In genomic region chr15:65833501-65834220, GRCh38 we compare ENCODE assay signal across 8 cellular contexts. TPM values are rescaled to one million over a fixed set of nuclear protein-coding genes. Genes with fewer than 3 reads are reported as not detected.
A peak's percentile ranks its signal among the peaks of the same experiment; 100 is the strongest.
DNase-seq lines count a peak whose midpoint lies in the region; ATAC-seq and TF ChIP-seq lines count a peak whose summit lies in the region.

No MANE protein-coding gene starts in this region.

- H3K4me1 Mint-ChIP-seq in CD4-positive, alpha-beta T cell (ENCODE audit: low read depth), result peaks cover 50% of the 10 kb centered on the region
- H3K4me1 Mint-ChIP-seq in activated T-helper 1 cell treated with anti-CD3 and anti-CD28 coated beads, Interleukin-12 subunit alpha, Interleukin-12 subunit beta, Interleukin-2, Interleukin-4 antibody, amounts not matched to agents 30 ng/mL and 10 ng/mL and 1 ng/mL, durations not matched to agents 14 hours and 24 hours and 36 hours (ENCODE audit: low read depth), result peaks cover 45% of the 10 kb centered on the region

- peak overlapping the region; percentile 11 for H3K4me3 ChIP-seq in iPS-18a (ENCODE audit: low read length)

- H3K27ac ChIP-seq in CD4-positive, alpha-beta T cell (ENCODE audit: low read depth, low read length), result peak overlapping the region; percentile 71
- H3K27ac ChIP-seq in iPS-18a (ENCODE audit: low read length), result peak overlapping the region; percentile 68

- no peaks in the 10 kb centered on the region for H3K27me3 ChIP-seq in CD4-positive, alpha-beta T cell (ENCODE audit: control insufficient read depth, insufficient read depth, low read length)
- no peaks in the 10 kb centered on the region for H3K27me3 ChIP-seq in iPS-18a (ENCODE audit: control insufficient read depth, insufficient read depth, low read length)

- no peak for ATAC-seq in CD4-positive, alpha-beta T cell (ENCODE audit: poor library complexity)
- ATAC-seq in HG02870 (IDR thresholded peaks at IDR 0.05; ENCODE audit: unreplicated experiment), result no peak

- no peaks in the 10 kb centered on the region for H3K27me3 Mint-ChIP-seq in CD4-positive, alpha-beta T cell
- no peaks in the 10 kb centered on the region for H3K27me3 Mint-ChIP-seq in activated T-helper 1 cell treated with anti-CD3 and anti-CD28 coated beads, Interleukin-12 subunit alpha, Interleukin-12 subunit beta, Interleukin-2, Interleukin-4 antibody, amounts not matched to agents 30 ng/mL and 10 ng/mL and 1 ng/mL, durations not matched to agents 14 hours and 24 hours and 36 hours (ENCODE audit: insufficient read depth)

- POLR2A ChIA-PET in CD4-positive, alpha-beta T cell (lab: Charles Lee), result interaction anchor here (0.7 to 4.7 kb wide), 15 partner anchors 9 to 529 kb away, joined by 3 to 60 read pairs (median 5); partner anchors contain the start of genes DENND4A, RAB11A and RNU5B-1

- no peaks in the 10 kb centered on the region for H3K36me3 ChIP-seq in iPS-18a (ENCODE audit: control insufficient read depth, low read depth, low read length)

- H3K9me3 ChIP-seq in CD4-positive, alpha-beta T cell (ENCODE audit: control insufficient read depth, low read length), result no peaks in the 10 kb centered on the region
- H3K9me3 ChIP-seq in iPS-18a (ENCODE audit: control insufficient read depth, low read depth, low read length), result no peaks in the 10 kb centered on the region

- peak overlapping the region; percentile 82 for H3K4me3 Mint-ChIP-seq in CD4-positive, alpha-beta T cell
- H3K4me3 Mint-ChIP-seq in activated T-helper 1 cell treated with anti-CD3 and anti-CD28 coated beads, Interleukin-12 subunit alpha, Interleukin-12 subunit beta, Interleukin-2, Interleukin-4 antibody, amounts not matched to agents 30 ng/mL and 10 ng/mL and 1 ng/mL, durations not matched to agents 14 hours and 24 hours and 36 hours, result peak overlapping the region; percentile 38

- CTCF ChIA-PET in CD4-positive, alpha-beta T cell (lab: Charles Lee), result interaction anchor here (1.2 to 2.5 kb wide), 5 partner anchors 9 to 43 kb away, joined by 4 to 14 read pairs (median 9); no protein-coding TSS in a partner anchor

- TF ChIP-seq CTCF in CD4-positive, alpha-beta T cell (IDR thresholded peaks at IDR 0.05), result no peak

- H3K9ac ChIP-seq in iPS-18a (ENCODE audit: low read length), result peak overlapping the region; percentile 10

- H3K36me3 Mint-ChIP-seq in CD4-positive, alpha-beta T cell (ENCODE audit: low read depth), result no peaks in the 10 kb centered on the region
- H3K36me3 Mint-ChIP-seq in activated T-helper 1 cell treated with anti-CD3 and anti-CD28 coated beads, Interleukin-12 subunit alpha, Interleukin-12 subunit beta, Interleukin-2, Interleukin-4 antibody, amounts not matched to agents 30 ng/mL and 10 ng/mL and 1 ng/mL, durations not matched to agents 14 hours and 24 hours and 36 hours (ENCODE audit: low read depth), result no peaks in the 10 kb centered on the region

- peak in 5 of 10 experiments; percentile 18 to 39 (median 25) for DNase-seq in CD4-positive, alpha-beta T cell
- DNase-seq in NCI-H1694 (lab: John Stamatoyannopoulos, UW) (peak; percentile 52), middle frontal gyrus (ENCODE audit: extremely low spot score, low spot score) (no peak), kidney glomerular epithelial cell (lab: John Stamatoyannopoulos, UW) (no peak)
- DNase-seq in activated T-helper 1 cell treated with anti-CD3 and anti-CD28 coated beads, Interleukin-12 subunit alpha, Interleukin-12 subunit beta, Interleukin-2, Interleukin-4 antibody, amounts not matched to agents 30 ng/mL and 10 ng/mL and 1 ng/mL, durations not matched to agents 14 hours and 24 hours and 36 hours (ENCODE audit: low spot score), result no peak
- DNase-seq in stimulated activated CD4-positive, alpha-beta T cell treated with anti-CD3 and anti-CD28 coated beads, Interleukin-4, amount 100 ng/mL, for 24 hours, result peak; percentile 39

- intact Hi-C loops in CD4-positive, alpha-beta T cell (cut with DNase I, micrococcal nuclease), result loop anchor here (1.0 to 5.0 kb wide), 4 partner anchors 15 to 86 kb away; partner anchors contain the start of gene RAB11A (in 1 of the 2)
- intact Hi-C loops in activated T-helper 1 cell treated with anti-CD3 and anti-CD28 coated beads, Interleukin-12 subunit alpha, Interleukin-12 subunit beta, Interleukin-2, Interleukin-4 antibody, amounts not matched to agents 30 ng/mL and 10 ng/mL and 1 ng/mL, durations not matched to agents 14 hours and 24 hours and 36 hours (cut with micrococcal nuclease), result loop anchor here (1.0 to 2.0 kb wide), 2 partner anchors 23 to 41 kb away; partner anchors contain the start of gene DENND4A

- H3K4me1 ChIP-seq in iPS-18a (ENCODE audit: control insufficient read depth, low read depth, low read length), result peaks cover 26% of the 10 kb centered on the region

- H3K27ac Mint-ChIP-seq in CD4-positive, alpha-beta T cell, result peak overlapping the region; percentile 95
- peak overlapping the region; percentile 96 for H3K27ac Mint-ChIP-seq in activated T-helper 1 cell treated with anti-CD3 and anti-CD28 coated beads, Interleukin-12 subunit alpha, Interleukin-12 subunit beta, Interleukin-2, Interleukin-4 antibody, amounts not matched to agents 30 ng/mL and 10 ng/mL and 1 ng/mL, durations not matched to agents 14 hours and 24 hours and 36 hours

- H3K9me3 Mint-ChIP-seq in CD4-positive, alpha-beta T cell, result no peaks in the 10 kb centered on the region
- no peaks in the 10 kb centered on the region for H3K9me3 Mint-ChIP-seq in activated T-helper 1 cell treated with anti-CD3 and anti-CD28 coated beads, Interleukin-12 subunit alpha, Interleukin-12 subunit beta, Interleukin-2, Interleukin-4 antibody, amounts not matched to agents 30 ng/mL and 10 ng/mL and 1 ng/mL, durations not matched to agents 14 hours and 24 hours and 36 hours

RNA-seq across cellular contexts. Expression of gene RAB11A, which starts 35.6 kb away (rescaled TPM):
- total RNA-seq in CD4-positive, alpha-beta T cell, result 100 to 1,000 TPM in 1 of 2 experiments, 10 to 100 TPM in 1; 98.5 to 102 TPM
- total RNA-seq in activated T-helper 1 cell treated with anti-CD3 and anti-CD28 coated beads, Interleukin-12 subunit alpha, Interleukin-12 subunit beta, Interleukin-2, Interleukin-4 antibody, amounts not matched to agents 30 ng/mL and 10 ng/mL and 1 ng/mL, durations not matched to agents 14 hours and 24 hours and 36 hours, result 161 and 171 TPM in 2 replicates

RNA-seq across cellular contexts. Expression of gene DENND4A, which starts 41.6 kb away (rescaled TPM):
- 10 to 100 TPM; 64.1 to 69.6 TPM for total RNA-seq in CD4-positive, alpha-beta T cell
- 50.8 and 59.0 TPM in 2 replicates for total RNA-seq in activated T-helper 1 cell treated with anti-CD3 and anti-CD28 coated beads, Interleukin-12 subunit alpha, Interleukin-12 subunit beta, Interleukin-2, Interleukin-4 antibody, amounts not matched to agents 30 ng/mL and 10 ng/mL and 1 ng/mL, durations not matched to agents 14 hours and 24 hours and 36 hours

Comparison
In these comparisons a context has a peak if more than half of its experiments do, and no peak if none do; other contexts are left out.
1. DNase-seq: peak in NCI-H1694 (single experiment) and stimulated activated CD4-positive, alpha-beta T cell treated with anti-CD3 and anti-CD28 coated beads, Interleukin-4, amount 100 ng/mL, for 24 hours (single experiment); none in activated T-helper 1 cell treated with anti-CD3 and anti-CD28 coated beads, Interleukin-12 subunit alpha, Interleukin-12 subunit beta, Interleukin-2, Interleukin-4 antibody, amounts not matched to agents 30 ng/mL and 10 ng/mL and 1 ng/mL, durations not matched to agents 14 hours and 24 hours and 36 hours (single experiment), middle frontal gyrus (single experiment) and kidney glomerular epithelial cell (single experiment).